1 cellular context compared by ENCODE assay signal in genomic region chr10:68158031-68158430, GRCh38.
TF ChIP-seq lines count a peak whose summit lies in the region.

No MANE protein-coding gene starts in this region.

TF ChIP-seq in IMR-90, 13 proteins besides CTCF, POLR2A, EP300 and RAD21:
- TF ChIP-seq CEBPB (IDR thresholded peaks at IDR 0.05; ENCODE audit: low read depth, low read length) = no peak
- no peak for TF ChIP-seq MAFK (IDR thresholded peaks at IDR 0.05; ENCODE audit: low read depth, low read length)
- TF ChIP-seq BHLHE40 (IDR thresholded peaks at IDR 0.05; ENCODE audit: low read depth, low read length) = no peak
- TF ChIP-seq SMC3 (IDR thresholded peaks at IDR 0.05; ENCODE audit: low read depth, low read length) = no peak
- TF ChIP-seq NFE2L2 (IDR thresholded peaks at IDR 0.05; ENCODE audit: low read depth, low read length) = no peak
